28 cellular contexts compared by ENCODE assay signal in genomic region chr18:56060967-56061541, GRCh38.
"Had no signal": no experiment of that assay in that cellular context is flagged by ENCODE, and none has a peak within 500 bp of the region (broad histone marks: within the 10 kb centered on the region; RNA-seq: fewer than 3 reads in every experiment).

No MANE protein-coding gene starts in this region.

- H3K27me3 Mint-ChIP-seq: activated CD4-positive, alpha-beta memory T cell treated with anti-CD3 and anti-CD28 coated beads for 36 hours; activated CD4-positive, alpha-beta T cell treated with anti-CD3 and anti-CD28 coated beads, Interleukin-2, amount 10 ng/mL, durations not matched to agents 24 days and 14 days; activated naive CD8-positive, alpha-beta T cell; activated T-helper 17 cell treated with anti-CD3 and anti-CD28 coated beads, Interleukin-2, amount 50 U/mL, for 72 hours; central memory CD8-positive, alpha-beta T cell; T-helper 17 cell had no signal

- H3K27ac Mint-ChIP-seq: activated B cell treated with CpG ODN at 0.5 μM for 24 hours; activated CD4-positive, alpha-beta memory T cell treated with anti-CD3 and anti-CD28 coated beads for 36 hours; activated CD4-positive, alpha-beta T cell treated with anti-CD3 and anti-CD28 coated beads, Interleukin-2, amount 10 ng/mL, durations not matched to agents 24 days and 14 days; activated naive CD4-positive, alpha-beta T cell treated with anti-CD3 and anti-CD28 coated beads for 36 hours; activated naive CD8-positive, alpha-beta T cell; activated T-helper 17 cell treated with anti-CD3 and anti-CD28 coated beads, Interleukin-2, amount 50 U/mL, for 72 hours; brain; T-helper 17 cell had no signal

- H2AFZ ChIP-seq: PC-9 had no signal

- DNase-seq: activated B cell treated with CpG ODN at 0.5 μM for 24 hours; activated CD4-positive, alpha-beta memory T cell treated with anti-CD3 and anti-CD28 coated beads for 36 hours; activated CD4-positive, alpha-beta T cell treated with anti-CD3 and anti-CD28 coated beads for 1 hour; activated CD4-positive, alpha-beta T cell treated with anti-CD3 and anti-CD28 coated beads, Interleukin-2, amount 10 ng/mL, durations not matched to agents 24 days and 14 days; activated CD8-positive, alpha-beta memory T cell treated with anti-CD3 and anti-CD28 coated beads for 24 hours; activated gamma-delta T cell; activated naive CD4-positive, alpha-beta T cell treated with anti-CD3 and anti-CD28 coated beads for 36 hours; activated T-cell treated with anti-CD3 and anti-CD28 coated beads, Interleukin-2, amount 50 U/mL, for 48 hours; amygdala; KG1; NCI-H1092; NCI-H1417; NCI-H1694 treated with DMSO at 0.1 percent for 48 hours; NCI-H2029 treated with DMSO at 0.1 percent for 48 hours; NCI-H2227 treated with DMSO at 0.1 percent for 48 hours; NCI-H446 treated with DMSO at 0.1 percent for 48 hours; NCI-H524 treated with DMSO at 0.1 percent for 48 hours; NCI-H774; NK-92 treated with Interleukin-12 subunit alpha and Interleukin-12 subunit beta, amount 100 ng/mL, for 24 hours; PC-9; SIG-M5; T-helper 17 cell; T-helper 9 cell had no signal

- ATAC-seq: activated T-helper 17 cell treated with anti-CD3 and anti-CD28 coated beads, Interleukin-2, amount 50 U/mL, for 72 hours; T-helper 17 cell had no signal

- H3K4me3 Mint-ChIP-seq: activated B cell treated with CpG ODN at 0.5 μM for 24 hours; activated CD4-positive, alpha-beta memory T cell treated with anti-CD3 and anti-CD28 coated beads for 36 hours; activated CD4-positive, alpha-beta T cell treated with anti-CD3 and anti-CD28 coated beads, Interleukin-2, amount 10 ng/mL, durations not matched to agents 24 days and 14 days; activated naive CD4-positive, alpha-beta T cell treated with anti-CD3 and anti-CD28 coated beads for 36 hours; activated naive CD8-positive, alpha-beta T cell; activated T-helper 17 cell treated with anti-CD3 and anti-CD28 coated beads, Interleukin-2, amount 50 U/mL, for 72 hours; brain; central memory CD8-positive, alpha-beta T cell; T-helper 17 cell had no signal

- H3K4me2 ChIP-seq: PC-9 had no signal

- H3K36me3 Mint-ChIP-seq: activated CD4-positive, alpha-beta memory T cell treated with anti-CD3 and anti-CD28 coated beads for 36 hours; activated naive CD8-positive, alpha-beta T cell; brain had no signal

- H3K27ac ChIP-seq: PC-9 had no signal

- H3K4me1 Mint-ChIP-seq: activated B cell treated with CpG ODN at 0.5 μM for 24 hours; activated CD4-positive, alpha-beta T cell treated with anti-CD3 and anti-CD28 coated beads, Interleukin-2, amount 10 ng/mL, durations not matched to agents 24 days and 14 days; activated T-helper 17 cell treated with anti-CD3 and anti-CD28 coated beads, Interleukin-2, amount 50 U/mL, for 72 hours; central memory CD8-positive, alpha-beta T cell; T-helper 17 cell had no signal

- H3K4me3 ChIP-seq: PC-9 had no signal

- FAIRE-seq: astrocyte had no signal

- H3K9me3 Mint-ChIP-seq: activated B cell treated with CpG ODN at 0.5 μM for 24 hours; activated CD4-positive, alpha-beta memory T cell treated with anti-CD3 and anti-CD28 coated beads for 36 hours; activated CD4-positive, alpha-beta T cell treated with anti-CD3 and anti-CD28 coated beads, Interleukin-2, amount 10 ng/mL, durations not matched to agents 24 days and 14 days; activated naive CD4-positive, alpha-beta T cell treated with anti-CD3 and anti-CD28 coated beads for 36 hours; activated T-helper 17 cell treated with anti-CD3 and anti-CD28 coated beads, Interleukin-2, amount 50 U/mL, for 72 hours had no signal
